Comparison of ENCODE assay signal across 13 cellular contexts in the genomic region with DNA sequence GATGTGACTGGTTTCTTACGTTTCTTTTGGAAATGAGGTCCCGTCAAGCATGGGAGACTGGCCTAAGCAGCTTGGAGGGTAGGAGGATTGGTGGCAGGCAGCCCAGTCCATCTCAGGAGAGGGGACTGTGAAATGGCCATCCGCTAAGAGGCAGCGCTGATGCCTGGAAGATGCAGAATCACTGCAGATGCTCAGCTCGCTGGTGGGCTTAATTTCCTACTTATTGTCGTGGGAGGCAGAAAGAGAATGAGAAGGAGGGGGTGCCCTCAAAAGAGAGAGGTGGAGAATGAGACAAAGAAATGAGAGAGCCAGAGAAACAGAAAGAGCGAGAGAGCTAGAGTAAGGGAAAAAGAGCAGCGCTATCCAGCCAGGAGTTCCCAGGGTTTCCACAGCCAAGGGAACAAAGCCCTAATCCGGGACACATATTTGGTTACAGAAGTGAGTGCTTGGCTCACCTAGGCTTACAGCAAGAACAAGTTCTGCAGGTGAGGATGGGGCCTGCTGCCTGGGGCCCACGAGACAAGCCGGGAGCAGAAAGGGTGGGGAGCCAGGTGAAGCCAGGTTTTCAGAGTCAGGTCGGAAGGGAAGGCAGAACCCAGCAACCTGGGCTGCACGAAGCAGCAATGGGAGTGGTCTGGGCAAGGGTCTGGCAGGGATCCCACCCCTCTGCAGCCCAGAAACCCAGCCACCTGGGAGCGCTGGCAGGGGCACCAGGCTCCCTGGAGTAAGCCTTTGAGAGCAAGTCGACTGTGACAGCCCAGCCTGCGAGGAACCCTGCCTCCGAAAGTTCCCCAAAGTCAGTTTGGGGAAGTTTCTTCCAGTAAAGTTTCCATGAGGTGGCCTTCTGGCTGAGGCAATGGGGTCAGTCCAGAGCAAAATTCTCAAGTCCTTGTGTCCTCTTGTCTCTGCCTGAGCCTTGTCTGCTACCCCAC. TPM values are rescaled to one million over a fixed set of nuclear protein-coding genes. Genes with fewer than 3 reads are reported as not detected.
DNase-seq lines count a peak whose midpoint lies in the region; ATAC-seq, FAIRE-seq and TF ChIP-seq lines count a peak whose summit lies in the region.
"Had no signal": no experiment of that assay in that cellular context is flagged by ENCODE, and none has a peak within 500 bp of the region (broad histone marks: within the 10 kb centered on the region; RNA-seq: fewer than 3 reads in every experiment).

No MANE protein-coding gene starts in this region.

- H2AK5ac ChIP-seq in mesenchymal stem cell (ENCODE audit: low read length, severe bottlenecking): no peak overlapping the region

- no peaks in the 10 kb centered on the region for H4K20me1 ChIP-seq in HepG2 (ENCODE audit: insufficient read depth, low read length)

- H3K27me3 ChIP-seq in right lobe of liver: no peaks in the 10 kb centered on the region
- H3K27me3 ChIP-seq in HepG2 (ENCODE audit: control insufficient read depth in 1 of 2, insufficient read depth in 2 of 2, low read length in 2 of 2): no peaks in the 10 kb centered on the region
- no peaks in the 10 kb centered on the region for H3K27me3 ChIP-seq in mesenchymal stem cell (ENCODE audit: control insufficient read depth in 1 of 2, insufficient read depth in 1 of 2, low read length in 2 of 2)
- H3K27me3 ChIP-seq in brain microvascular endothelial cell (replicated peaks): no peaks in the 10 kb centered on the region
- H3K27me3 ChIP-seq in H7 (ENCODE audit: control insufficient read depth, insufficient read depth, low read length): no peaks in the 10 kb centered on the region
- H3K27me3 ChIP-seq: gastroesophageal sphincter, MG63, transverse colon had no signal

- in situ Hi-C loops in HepG2 (cut with HindIII; ENCODE audit: extremely low pct_ligation_motif_present, low pct_unique_long_range_greater_than_20kb): no loop called here
- in situ Hi-C loops in brain microvascular endothelial cell (cut with HindIII; ENCODE audit: low pct_ligation_motif_present, low sequenced_read_pairs): no loop called here

- no peak overlapping the region for H3K9ac ChIP-seq in HepG2 (ENCODE audit: insufficient read depth, low read depth, low read length)
- H3K9ac ChIP-seq in mesenchymal stem cell (ENCODE audit: low read length): no peak overlapping the region

- WGBS in right lobe of liver (ENCODE audit: insufficient coverage, low coverage, low lambda C conversion rate, missing lambda C conversion rate): 90% methylated on average over 8 of the region's 17 CpGs
- 96% methylated on average over 13 of the region's 17 CpGs for WGBS in HepG2 (ENCODE audit: low lambda C conversion rate)
- 92% methylated on average over 17 of the region's 17 CpGs for WGBS in mesenchymal stem cell

- H2BK12ac ChIP-seq in mesenchymal stem cell (ENCODE audit: low read length in 2 of 2): no peak overlapping the region

- peak overlapping the region; percentile 57 for H4K91ac ChIP-seq in mesenchymal stem cell (ENCODE audit: low read length)

- no peak overlapping the region for H2BK15ac ChIP-seq in mesenchymal stem cell (ENCODE audit: low read depth, poor library complexity, severe bottlenecking)

- DNase-seq in right lobe of liver: no peak
- no peak for DNase-seq in HepG2 (ENCODE audit: low spot score)
- DNase-seq in UCSD-AML1 (lab: John Stamatoyannopoulos, UW; ENCODE audit: unreplicated experiment): peak; percentile 49
- DNase-seq in mesenchymal stem cell: no peak
- DNase-seq in brain microvascular endothelial cell: no peak
- DNase-seq in H7: no peak
- DNase-seq: MG63; stimulated activated CD4-positive, alpha-beta T cell treated with anti-CD3 and anti-CD28 coated beads, Interleukin-2, amount 100 ng/mL, for 24 hours; transverse colon had no signal

- CTCF ChIA-PET in HepG2 (lab: Yijun Ruan, JAX; ENCODE audit: low intra/inter-chr PET ratio, low total read pairs): no interaction called here

- ATAC-seq in right lobe of liver: peak in 3 of 4 donors; percentile 20 to 50 (median 25)
- ATAC-seq in HepG2: no peak
- ATAC-seq in HG02642 (IDR thresholded peaks at IDR 0.05; ENCODE audit: poor library complexity, unreplicated experiment): no peak
- no peak for ATAC-seq in GM18907 (IDR thresholded peaks at IDR 0.05; ENCODE audit: unreplicated experiment)
- ATAC-seq: gastroesophageal sphincter, Panc1 had no signal

- no peak overlapping the region for H2BK5ac ChIP-seq in mesenchymal stem cell (ENCODE audit: low read depth, low read length, poor library complexity, severe bottlenecking)

- H3K4me3 ChIP-seq in right lobe of liver (no peak overlapping the region), HepG2 (replicated peaks in 1 of 3; ENCODE audit: insufficient read depth in 1 of 3, low read depth in 2 of 3, low read length in 3 of 3) (no peak overlapping the region), mesenchymal stem cell (ENCODE audit: insufficient read depth in 1 of 2, low read depth in 1 of 2, low read length in 2 of 2) (no peak overlapping the region), brain microvascular endothelial cell (ENCODE audit: low read depth, low read length) (no peak overlapping the region), H7 (ENCODE audit: insufficient read depth, low read depth, low read length) (no peak overlapping the region)
- H3K4me3 ChIP-seq: gastroesophageal sphincter, MG63, transverse colon had no signal

- no peak for TF ChIP-seq RAD21 in HepG2 (CRISPR knock-in tag; IDR thresholded peaks at IDR 0.05)

- H3K14ac ChIP-seq in mesenchymal stem cell (ENCODE audit: low read length in 2 of 2): no peak overlapping the region

- H3K27ac ChIP-seq in right lobe of liver (no peak overlapping the region), HepG2 (ENCODE audit: extremely low read length, insufficient read depth, low read length) (no peak overlapping the region), mesenchymal stem cell (ENCODE audit: low read length, poor library complexity, severe bottlenecking) (no peak overlapping the region), brain microvascular endothelial cell (no peak overlapping the region)

- no peak overlapping the region for H3K4me2 ChIP-seq in HepG2 (ENCODE audit: low read depth, low read length)
- no peak overlapping the region for H3K4me2 ChIP-seq in mesenchymal stem cell (ENCODE audit: low read length, poor library complexity, severe bottlenecking)

- POLR2A ChIA-PET in HepG2 (lab: Yijun Ruan, JAX): no interaction called here

- TF ChIP-seq CTCF in right lobe of liver (IDR thresholded peaks at IDR 0.05) (no peak), HepG2 (CRISPR knock-in tag; IDR thresholded peaks at IDR 0.05) (no peak), brain microvascular endothelial cell (IDR thresholded peaks at IDR 0.05; ENCODE audit: low read depth, low read length, missing control alignments) (no peak)

- no peak for FAIRE-seq in HepG2 (lab: Jason Lieb, UNC)

- H3K18ac ChIP-seq in mesenchymal stem cell (ENCODE audit: low read depth in 1 of 2, low read length in 2 of 2): no peak overlapping the region

- BruUV-seq in HepG2 (replicated peaks; lab: Mats Ljungman, UMichigan): no TSS peak

- H3K79me2 ChIP-seq in HepG2 (ENCODE audit: insufficient read depth, low read length): no peaks in the 10 kb centered on the region

- H2AFZ ChIP-seq in HepG2 (ENCODE audit: low read length) (no peak overlapping the region), mesenchymal stem cell (ENCODE audit: low read depth, low read length) (no peak overlapping the region)

- peaks cover 36% of the 10 kb centered on the region for H3K79me1 ChIP-seq in mesenchymal stem cell (replicated peaks; ENCODE audit: low read length, poor library complexity, severe bottlenecking)

- no peak for TF ChIP-seq EP300 in HepG2 (IDR thresholded peaks at IDR 0.05; ENCODE audit: low read depth in 2 of 2, low read length in 2 of 2)
- TF ChIP-seq EP300 in HepG2 (CRISPR knock-in tag; IDR thresholded peaks at IDR 0.05; ENCODE audit: borderline replicate concordance): no peak

- H2BK120ac ChIP-seq in mesenchymal stem cell (ENCODE audit: low read depth, low read length): no peak overlapping the region

- peak overlapping the region in 1 of 2 experiments; percentile 21 for H3K23ac ChIP-seq in mesenchymal stem cell (ENCODE audit: low read length in 2 of 2)

- H3K36me3 ChIP-seq in right lobe of liver (no peaks in the 10 kb centered on the region), HepG2 (replicated peaks in 1 of 2; ENCODE audit: control insufficient read depth in 1 of 2, insufficient read depth in 2 of 2, low read length in 2 of 2) (no peaks in the 10 kb centered on the region), mesenchymal stem cell (ENCODE audit: control insufficient read depth in 1 of 2, insufficient read depth in 2 of 2, low read depth in 1 of 2, low read length in 2 of 2) (peaks cover 16% of the 10 kb centered on the region in 2 experiments), brain microvascular endothelial cell (replicated peaks) (peaks cover 13% of the 10 kb centered on the region), H7 (replicated peaks; ENCODE audit: control insufficient read depth, insufficient read depth, low read length) (no peaks in the 10 kb centered on the region; the same call in 1 of the 2 replicates)
- H3K36me3 ChIP-seq: MG63, transverse colon had no signal

- peak overlapping the region; percentile 13 for H4K8ac ChIP-seq in mesenchymal stem cell (ENCODE audit: low read length)

- H3K9me3 ChIP-seq in right lobe of liver (no peaks in the 10 kb centered on the region), HepG2 (ENCODE audit: low read length) (no peaks in the 10 kb centered on the region), mesenchymal stem cell (ENCODE audit: control insufficient read depth, low read length) (no peaks in the 10 kb centered on the region)
- H3K9me3 ChIP-seq: gastroesophageal sphincter, MG63, transverse colon had no signal

- H3K4me1 ChIP-seq in right lobe of liver: peaks cover 0 to 5% (median 0%) of the 10 kb centered on the region in 4 donors
- peaks cover 23% of the 10 kb centered on the region for H3K4me1 ChIP-seq in HepG2 (ENCODE audit: insufficient read depth, low read length)
- peaks cover 26% of the 10 kb centered on the region for H3K4me1 ChIP-seq in mesenchymal stem cell (ENCODE audit: control insufficient read depth, insufficient read depth, low read depth, low read length)

- H3K4ac ChIP-seq in mesenchymal stem cell (ENCODE audit: low read depth in 1 of 2, low read length in 2 of 2): no peak overlapping the region

- intact Hi-C loops in right lobe of liver (cut with DNase I) (no loop called here), HepG2 (cut with micrococcal nuclease; ENCODE audit: unreplicated experiment) (no loop called here)

- no peak for TF ChIP-seq POLR2A in right lobe of liver (IDR thresholded peaks at IDR 0.05)
- no peak for TF ChIP-seq POLR2A in HepG2 (IDR thresholded peaks at IDR 0.05; ENCODE audit: insufficient read depth in 1 of 2, low read depth in 2 of 2, low read length in 2 of 2)

RNA-seq across cellular contexts. Expression of a gene that starts 5.8 kb away (rescaled TPM):
- total RNA-seq in right lobe of liver (10 to 100 TPM; 39.7 to 61.3 (median 43.8) TPM), HepG2 (2016; rRNA removed; fragmentation: Illumina TruSeq; extraction: Trizol) (11.1 and 21.2 TPM in 2 replicates)
- total RNA-seq in HepG2 (2016; cell fraction: cytosol; rRNA removed; fragmentation: Illumina TruSeq; extraction: Trizol; ENCODE audit: low read depth): 3.1 and 4.6 TPM in 2 replicates
- total RNA-seq in HepG2 (2016; cell fraction: insoluble cytoplasmic fraction; rRNA removed; fragmentation: Illumina TruSeq; extraction: Trizol): 8.0 and 21.1 TPM in 2 replicates
- 5.2 and 6.6 TPM in 2 replicates for total RNA-seq in HepG2 (2016; cell fraction: membrane; rRNA removed; fragmentation: Illumina TruSeq; extraction: Trizol)
- total RNA-seq in HepG2 (2016; cell fraction: nucleus; rRNA removed; fragmentation: Illumina TruSeq; extraction: Trizol): 18.9 and 25.8 TPM in 2 replicates
- 13.5 and 17.0 TPM in 2 replicates for polyA plus RNA-seq in HepG2 (2011; rRNA removed)
- polyA plus RNA-seq in HepG2 (2011; cell fraction: cytosol; rRNA removed): 7.9 and 8.8 TPM in 2 replicates
- polyA plus RNA-seq in HepG2 (2011; cell fraction: nucleus; rRNA removed): 20.3 and 20.8 TPM in 2 replicates
- polyA plus RNA-seq in HepG2 (2012): 23.5 and 24.3 TPM in 2 replicates
- polyA plus RNA-seq in HepG2 (2016; cell fraction: cytosol; fragmentation: Illumina TruSeq; extraction: Trizol; ENCODE audit: low read depth): 1.8 TPM in 2 replicates
- 8.3 and 10.9 TPM in 2 replicates for polyA plus RNA-seq in HepG2 (2016; cell fraction: insoluble cytoplasmic fraction; fragmentation: Illumina TruSeq; extraction: Trizol; ENCODE audit: low read depth)
- 2.8 and 3.4 TPM in 2 replicates for polyA plus RNA-seq in HepG2 (2016; cell fraction: membrane; fragmentation: Illumina TruSeq; extraction: Trizol; ENCODE audit: low read depth)
- polyA plus RNA-seq in HepG2 (2016; cell fraction: nucleus; fragmentation: Illumina TruSeq; extraction: Trizol; ENCODE audit: insufficient read depth, low read depth): 36.4 and 38.3 TPM in 2 replicates
- polyA minus RNA-seq in HepG2 (2011; rRNA and poly(A)+ RNA removed; ENCODE audit: low replicate concordance): 34.0 and 41.6 TPM in 2 replicates
- polyA minus RNA-seq in HepG2 (2011; cell fraction: cytosol; rRNA and poly(A)+ RNA removed): 9.9 and 11.8 TPM in 2 replicates
- 11.3 and 11.4 TPM in 2 replicates for polyA minus RNA-seq in HepG2 (2011; cell fraction: nucleus; rRNA and poly(A)+ RNA removed)
- 229 TPM for polyA plus RNA-seq in mesenchymal stem cell (2013, experiment 1 of 2)
- 222 TPM for polyA plus RNA-seq in mesenchymal stem cell (2013, experiment 2 of 2)
- 46.4 and 53.8 TPM in 2 replicates for total RNA-seq in H7 (2014; rRNA removed; shearing (Covaris generic))

Comparison
In these comparisons a context has a peak if more than half of its experiments do, and no peak if none do; other contexts are left out.
1. ATAC-seq: peak in right lobe of liver (3 of 4); none in HepG2 (single experiment), HG02642 (single experiment) and GM18907 (single experiment).